12 cellular contexts compared by ENCODE assay signal in genomic region chr2:240919786-240920782, GRCh38. TPM values are rescaled to one million over a fixed set of nuclear protein-coding genes. Genes with fewer than 3 reads are reported as not detected.
DNase-seq lines count a peak whose midpoint lies in the region; ATAC-seq and TF ChIP-seq lines count a peak whose summit lies in the region.
"Had no signal": no experiment of that assay in that cellular context is flagged by ENCODE, and none has a peak within 500 bp of the region (broad histone marks: within the 10 kb centered on the region; RNA-seq: fewer than 3 reads in every experiment).

No MANE protein-coding gene starts in this region.

- peaks cover 5% of the 10 kb centered on the region for H3K27me3 Mint-ChIP-seq in activated naive CD4-positive, alpha-beta T cell treated with anti-CD3 and anti-CD28 coated beads for 36 hours (ENCODE audit: low read depth)
- no peaks in the 10 kb centered on the region for H3K27me3 Mint-ChIP-seq in natural killer cell treated with Interleukin-12 subunit alpha and Interleukin-12 subunit beta and Interleukin-15 and Interleukin-18, amount 100 ng/mL, for 72 hours

- H3K27me3 ChIP-seq in uterus: no peaks in the 10 kb centered on the region

- H3K36me3 ChIP-seq in uterus: no peaks in the 10 kb centered on the region
- H3K36me3 ChIP-seq: heart right ventricle had no signal

- ATAC-seq in natural killer cell treated with Interleukin-12 subunit alpha and Interleukin-12 subunit beta and Interleukin-15 and Interleukin-18, amount 100 ng/mL, for 72 hours: no peak
- no peak for ATAC-seq in stimulated activated effector memory CD8-positive, alpha-beta T cell treated with anti-CD3 and anti-CD28 coated beads, Interleukin-12 subunit alpha, Interleukin-12 subunit beta, amount 100 ng/mL, for 72 hours
- ATAC-seq: heart right ventricle had no signal

- no peak overlapping the region for H3K4me3 Mint-ChIP-seq in activated naive CD4-positive, alpha-beta T cell treated with anti-CD3 and anti-CD28 coated beads for 36 hours
- no peak overlapping the region for H3K4me3 Mint-ChIP-seq in natural killer cell treated with Interleukin-12 subunit alpha and Interleukin-12 subunit beta and Interleukin-15 and Interleukin-18, amount 100 ng/mL, for 72 hours
- no peak overlapping the region for H3K4me3 Mint-ChIP-seq in stimulated activated effector memory CD8-positive, alpha-beta T cell treated with anti-CD3 and anti-CD28 coated beads, Interleukin-12 subunit alpha, Interleukin-12 subunit beta, amount 100 ng/mL, for 72 hours

- no peaks in the 10 kb centered on the region for H3K9me3 ChIP-seq in uterus
- H3K9me3 ChIP-seq: heart right ventricle had no signal

- H3K27ac Mint-ChIP-seq in activated naive CD4-positive, alpha-beta T cell treated with anti-CD3 and anti-CD28 coated beads for 36 hours: no peak overlapping the region
- no peak overlapping the region for H3K27ac Mint-ChIP-seq in natural killer cell treated with Interleukin-12 subunit alpha and Interleukin-12 subunit beta and Interleukin-15 and Interleukin-18, amount 100 ng/mL, for 72 hours
- no peak overlapping the region for H3K27ac Mint-ChIP-seq in stimulated activated effector memory CD8-positive, alpha-beta T cell treated with anti-CD3 and anti-CD28 coated beads, Interleukin-12 subunit alpha, Interleukin-12 subunit beta, amount 100 ng/mL, for 72 hours
- H3K27ac Mint-ChIP-seq: activated T-helper 2 cell treated with anti-CD3 and anti-CD28 coated beads, Interferon-gamma antibody, Interleukin-2, Interleukin-4, amounts not matched to agents 10 μg/mL and 5 μg/mL and 100 μg/mL, durations not matched to agents 14 hours and 24 hours and 36 hours had no signal

- no peak for TF ChIP-seq POLR2A in uterus (IDR thresholded peaks at IDR 0.05)

- CTCF ChIA-PET in activated naive CD4-positive, alpha-beta T cell treated with anti-CD3 and anti-CD28 coated beads for 36 hours (lab: Charles Lee): no interaction called here

- H3K36me3 Mint-ChIP-seq in activated naive CD4-positive, alpha-beta T cell treated with anti-CD3 and anti-CD28 coated beads for 36 hours (ENCODE audit: low read depth): no peaks in the 10 kb centered on the region
- H3K36me3 Mint-ChIP-seq in natural killer cell treated with Interleukin-12 subunit alpha and Interleukin-12 subunit beta and Interleukin-15 and Interleukin-18, amount 100 ng/mL, for 72 hours: no peaks in the 10 kb centered on the region
- no peaks in the 10 kb centered on the region for H3K36me3 Mint-ChIP-seq in stimulated activated effector memory CD8-positive, alpha-beta T cell treated with anti-CD3 and anti-CD28 coated beads, Interleukin-12 subunit alpha, Interleukin-12 subunit beta, amount 100 ng/mL, for 72 hours

- H3K9me3 Mint-ChIP-seq in activated naive CD4-positive, alpha-beta T cell treated with anti-CD3 and anti-CD28 coated beads for 36 hours: no peaks in the 10 kb centered on the region
- no peaks in the 10 kb centered on the region for H3K9me3 Mint-ChIP-seq in natural killer cell treated with Interleukin-12 subunit alpha and Interleukin-12 subunit beta and Interleukin-15 and Interleukin-18, amount 100 ng/mL, for 72 hours
- no peaks in the 10 kb centered on the region for H3K9me3 Mint-ChIP-seq in stimulated activated effector memory CD8-positive, alpha-beta T cell treated with anti-CD3 and anti-CD28 coated beads, Interleukin-12 subunit alpha, Interleukin-12 subunit beta, amount 100 ng/mL, for 72 hours
- H3K9me3 Mint-ChIP-seq: activated T-helper 2 cell treated with anti-CD3 and anti-CD28 coated beads, Interferon-gamma antibody, Interleukin-2, Interleukin-4, amounts not matched to agents 10 μg/mL and 5 μg/mL and 100 μg/mL, durations not matched to agents 14 hours and 24 hours and 36 hours had no signal

- no peak overlapping the region for H3K27ac ChIP-seq in uterus

- DNase-seq in activated naive CD4-positive, alpha-beta T cell treated with anti-CD3 and anti-CD28 coated beads for 36 hours: peak; percentile 4
- DNase-seq in activated naive CD4-positive, alpha-beta T cell (lab: John Stamatoyannopoulos, UW): no peak
- peak; percentile 44 for DNase-seq in ecto neural progenitor cell (ENCODE audit: low spot score)
- peak; percentile 46 for DNase-seq in natural killer cell treated with Interleukin-12 subunit alpha and Interleukin-12 subunit beta and Interleukin-15 and Interleukin-18, amount 100 ng/mL, for 72 hours (ENCODE audit: low spot score)
- DNase-seq in uterus: peak; percentile 8 to 15
- DNase-seq in superior temporal gyrus (ENCODE audit: extremely low spot score): no peak
- no peak for DNase-seq in HPDE6-E6E7 (ENCODE audit: extremely low spot score)
- DNase-seq in stimulated activated effector memory CD8-positive, alpha-beta T cell treated with anti-CD3 and anti-CD28 coated beads, Interleukin-12 subunit alpha, Interleukin-12 subunit beta, amount 100 ng/mL, for 72 hours (ENCODE audit: low spot score in 2 of 2): no peak
- DNase-seq: dermis blood vessel endothelial cell, NCI-H1436 had no signal

- peaks cover 0 to 5% of the 10 kb centered on the region in 2 donors for H3K4me1 ChIP-seq in uterus

- intact Hi-C loops in activated naive CD4-positive, alpha-beta T cell treated with anti-CD3 and anti-CD28 coated beads for 36 hours (cut with micrococcal nuclease): loop anchor here (10.0 kb wide), 2 partner anchors 65 to 155 kb away; no protein-coding TSS in a partner anchor
- intact Hi-C loops in uterus (cut with DNase I; ENCODE audit: low total_unique reads): no loop called here

- no peak overlapping the region for H3K4me3 ChIP-seq in uterus
- H3K4me3 ChIP-seq: heart right ventricle had no signal

- TF ChIP-seq CTCF in uterus (IDR thresholded peaks at IDR 0.05): no peak

- no peaks in the 10 kb centered on the region for H3K4me1 Mint-ChIP-seq in activated naive CD4-positive, alpha-beta T cell treated with anti-CD3 and anti-CD28 coated beads for 36 hours (ENCODE audit: low read depth)
- H3K4me1 Mint-ChIP-seq in natural killer cell treated with Interleukin-12 subunit alpha and Interleukin-12 subunit beta and Interleukin-15 and Interleukin-18, amount 100 ng/mL, for 72 hours (ENCODE audit: low read depth in 2 of 2): no peaks in the 10 kb centered on the region
- H3K4me1 Mint-ChIP-seq in stimulated activated effector memory CD8-positive, alpha-beta T cell treated with anti-CD3 and anti-CD28 coated beads, Interleukin-12 subunit alpha, Interleukin-12 subunit beta, amount 100 ng/mL, for 72 hours: no peaks in the 10 kb centered on the region

RNA-seq across cellular contexts. Expression of gene CROCC2, which starts 13.9 kb away (rescaled TPM):
- total RNA-seq in activated naive CD4-positive, alpha-beta T cell treated with anti-CD3 and anti-CD28 coated beads for 36 hours: not detected
- not detected for total RNA-seq in natural killer cell treated with Interleukin-12 subunit alpha and Interleukin-12 subunit beta and Interleukin-15 and Interleukin-18, amount 100 ng/mL, for 72 hours
- 1 to 10 TPM in 2 of 4 donors, under 1 TPM in 1, not detected in 1; 0.79 to 2.6 (median 1.8) TPM for total RNA-seq in uterus
- total RNA-seq: activated T-helper 2 cell treated with anti-CD3 and anti-CD28 coated beads, Interferon-gamma antibody, Interleukin-2, Interleukin-4, amounts not matched to agents 10 μg/mL and 5 μg/mL and 100 μg/mL, durations not matched to agents 14 hours and 24 hours and 36 hours; dermis blood vessel endothelial cell; heart right ventricle had no signal

RNA-seq across cellular contexts. Expression of gene MAB21L4, which starts 24.1 kb away (rescaled TPM):
- not detected for total RNA-seq in activated naive CD4-positive, alpha-beta T cell treated with anti-CD3 and anti-CD28 coated beads for 36 hours
- not detected for total RNA-seq in natural killer cell treated with Interleukin-12 subunit alpha and Interleukin-12 subunit beta and Interleukin-15 and Interleukin-18, amount 100 ng/mL, for 72 hours
- total RNA-seq in uterus: under 1 TPM in 1 of 4 donors, not detected in 3; 0.97 TPM
- total RNA-seq: activated T-helper 2 cell treated with anti-CD3 and anti-CD28 coated beads, Interferon-gamma antibody, Interleukin-2, Interleukin-4, amounts not matched to agents 10 μg/mL and 5 μg/mL and 100 μg/mL, durations not matched to agents 14 hours and 24 hours and 36 hours; dermis blood vessel endothelial cell had no signal

RNA-seq across cellular contexts. Expression of gene AGXT, which starts 51.5 kb away (rescaled TPM):
- total RNA-seq in activated naive CD4-positive, alpha-beta T cell treated with anti-CD3 and anti-CD28 coated beads for 36 hours: not detected
- total RNA-seq in natural killer cell treated with Interleukin-12 subunit alpha and Interleukin-12 subunit beta and Interleukin-15 and Interleukin-18, amount 100 ng/mL, for 72 hours: not detected
- not detected for total RNA-seq in uterus
- total RNA-seq: activated T-helper 2 cell treated with anti-CD3 and anti-CD28 coated beads, Interferon-gamma antibody, Interleukin-2, Interleukin-4, amounts not matched to agents 10 μg/mL and 5 μg/mL and 100 μg/mL, durations not matched to agents 14 hours and 24 hours and 36 hours; dermis blood vessel endothelial cell; heart right ventricle had no signal

Comparison
In these comparisons a context has a peak if more than half of its experiments do, and no peak if none do; other contexts are left out.
1. DNase-seq: peak in activated naive CD4-positive, alpha-beta T cell treated with anti-CD3 and anti-CD28 coated beads for 36 hours (single experiment), ecto neural progenitor cell (single experiment), natural killer cell treated with Interleukin-12 subunit alpha and Interleukin-12 subunit beta and Interleukin-15 and Interleukin-18, amount 100 ng/mL, for 72 hours (single experiment) and uterus (2 of 2); none in activated naive CD4-positive, alpha-beta T cell (0 of 4), superior temporal gyrus (single experiment), HPDE6-E6E7 (single experiment) and stimulated activated effector memory CD8-positive, alpha-beta T cell treated with anti-CD3 and anti-CD28 coated beads, Interleukin-12 subunit alpha, Interleukin-12 subunit beta, amount 100 ng/mL, for 72 hours (0 of 2).